Comparison of ENCODE assay signal across 10 cellular contexts in the genomic region with DNA sequence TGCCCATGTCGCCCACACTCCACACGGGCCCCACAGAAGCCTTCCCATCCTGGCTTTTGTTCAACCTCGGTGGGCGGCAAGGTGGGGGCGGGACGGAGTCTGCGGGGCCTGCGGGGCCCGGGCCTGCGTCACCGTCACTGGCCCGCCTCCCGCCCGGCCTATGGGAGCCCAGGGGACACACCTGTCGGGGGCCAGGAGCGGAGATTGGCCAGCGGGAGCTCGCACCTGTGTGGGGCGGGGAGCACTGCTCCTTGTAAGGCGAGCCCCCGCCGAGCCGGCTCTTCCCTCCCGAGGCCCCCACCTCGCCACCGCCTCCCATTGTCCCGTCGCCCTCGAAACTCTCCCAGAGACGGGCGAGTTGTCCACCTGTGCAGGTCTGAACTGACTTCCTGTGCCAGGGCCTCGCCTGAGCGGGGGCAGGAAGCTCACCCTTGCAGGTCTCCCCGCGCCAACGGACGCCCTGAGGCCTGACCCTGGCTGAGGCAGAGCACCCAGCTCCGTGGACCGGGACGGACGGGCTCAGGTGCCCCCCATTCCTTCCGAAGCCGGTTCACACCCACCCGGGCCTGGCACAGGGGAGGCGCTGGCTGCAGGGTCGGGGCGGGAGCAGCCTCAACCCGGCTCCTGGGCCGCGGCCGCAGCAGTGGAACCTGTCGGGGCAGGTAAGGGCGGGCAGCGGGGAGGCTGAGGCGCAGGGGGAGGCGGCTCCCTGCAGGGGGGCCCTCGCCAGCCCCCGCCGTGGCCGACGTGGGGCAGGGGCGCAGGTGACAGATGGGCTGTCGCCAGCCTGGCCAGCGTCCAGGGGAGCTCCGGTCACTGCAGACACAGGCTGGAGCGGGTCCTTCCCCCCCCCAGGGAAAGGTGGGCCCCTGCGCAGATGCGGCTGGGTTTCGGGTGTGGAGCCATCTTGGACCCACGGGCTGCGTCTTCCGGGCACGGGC. TPM values are rescaled to one million over a fixed set of nuclear protein-coding genes. Genes with fewer than 3 reads are reported as not detected.
DNase-seq lines count a peak whose midpoint lies in the region; ATAC-seq, FAIRE-seq and TF ChIP-seq lines count a peak whose summit lies in the region.
"Had no signal": no experiment of that assay in that cellular context is flagged by ENCODE, and none has a peak within 500 bp of the region (broad histone marks: within the 10 kb centered on the region; RNA-seq: fewer than 3 reads in every experiment).

No MANE protein-coding gene starts in this region.

- H3K9me3 ChIP-seq in endodermal cell (ENCODE audit: control insufficient read depth, low read length) = no peaks in the 10 kb centered on the region
- no peaks in the 10 kb centered on the region for H3K9me3 ChIP-seq in neural progenitor cell (ENCODE audit: low read depth)
- H3K9me3 ChIP-seq in HAP-1 = no peaks in the 10 kb centered on the region

- no peak for FAIRE-seq in GM19239 (lab: Jason Lieb, UNC)
- no peak for FAIRE-seq in H54 (lab: Jason Lieb, UNC)

- H3K27me3 ChIP-seq in endodermal cell (ENCODE audit: control insufficient read depth, insufficient read depth, low read length, poor library complexity, severe bottlenecking) (no peaks in the 10 kb centered on the region), neural progenitor cell (peaks cover 38% of the 10 kb centered on the region), HAP-1 (ENCODE audit: low read depth) (no peaks in the 10 kb centered on the region)

- H3K79me2 ChIP-seq in neural progenitor cell (ENCODE audit: low read depth) = no peaks in the 10 kb centered on the region

- no peak for ATAC-seq in HG03520 (IDR thresholded peaks at IDR 0.05; ENCODE audit: unreplicated experiment)

- H3K4me1 Mint-ChIP-seq in endodermal cell (peaks cover 7% of the 10 kb centered on the region), neural progenitor cell (peaks cover 8% of the 10 kb centered on the region)

- in situ Hi-C loops in HAP-1 (cut with MboI; ENCODE audit: low sequenced_read_pairs) = no loop called here

- H3K4me3 Mint-ChIP-seq in endodermal cell (peak overlapping the region; percentile 60), neural progenitor cell (no peak overlapping the region)

- peaks cover 7% of the 10 kb centered on the region for H3K27me3 Mint-ChIP-seq in endodermal cell (ENCODE audit: insufficient read depth)
- H3K27me3 Mint-ChIP-seq in neural progenitor cell (ENCODE audit: insufficient read depth, low read depth) = peaks cover 9% of the 10 kb centered on the region

- H3K9me3 Mint-ChIP-seq in endodermal cell = no peaks in the 10 kb centered on the region
- H3K9me3 Mint-ChIP-seq in neural progenitor cell = no peaks in the 10 kb centered on the region

- H3F3A ChIP-seq in neural progenitor cell (ENCODE audit: low read depth) = peaks cover 28% of the 10 kb centered on the region

- no peak overlapping the region for H3K4me3 ChIP-seq in endodermal cell (ENCODE audit: low read length)
- no peak overlapping the region for H3K4me3 ChIP-seq in neural progenitor cell
- H3K4me3 ChIP-seq in HAP-1 = no peak overlapping the region

- H3K4me1 ChIP-seq in endodermal cell (ENCODE audit: control insufficient read depth, insufficient read depth, low read length) = peaks cover 3% of the 10 kb centered on the region
- peaks cover 36% of the 10 kb centered on the region for H3K4me1 ChIP-seq in neural progenitor cell
- no peaks in the 10 kb centered on the region for H3K4me1 ChIP-seq in HAP-1

- H3K36me3 Mint-ChIP-seq in endodermal cell (ENCODE audit: low read depth) (no peaks in the 10 kb centered on the region), neural progenitor cell (no peaks in the 10 kb centered on the region)

- peak overlapping the region; percentile 27 for H3K4me2 ChIP-seq in neural progenitor cell

- no peak for TF ChIP-seq CTCF in endodermal cell (conservative IDR thresholded peaks at IDR 0.05)
- no peak for TF ChIP-seq CTCF in neural progenitor cell (IDR thresholded peaks at IDR 0.05)

- no peak overlapping the region for H3K27ac ChIP-seq in endodermal cell (ENCODE audit: low read depth, low read length)
- no peak overlapping the region for H3K27ac ChIP-seq in neural progenitor cell

- H3K9ac ChIP-seq in endodermal cell (ENCODE audit: extremely low read depth, low read length, poor library complexity, severe bottlenecking) (no peak overlapping the region), neural progenitor cell (no peak overlapping the region)

- H3K27ac Mint-ChIP-seq in endodermal cell (peak overlapping the region; percentile 72), neural progenitor cell (no peak overlapping the region)

- no peaks in the 10 kb centered on the region for H4K20me1 ChIP-seq in neural progenitor cell (ENCODE audit: low read depth)

- TF ChIP-seq POLR2A in H54 (IDR thresholded peaks at IDR 0.05; ENCODE audit: low read depth, low read length) = no peak

- H3K36me3 ChIP-seq in endodermal cell (ENCODE audit: control insufficient read depth, insufficient read depth, low read length) (no peaks in the 10 kb centered on the region), neural progenitor cell (no peaks in the 10 kb centered on the region), HAP-1 (replicated peaks) (no peaks in the 10 kb centered on the region)

- WGBS in endodermal cell (ENCODE audit: insufficient coverage in 1 of 2, insufficient read length in 1 of 2), 2 experiments = 88 to 90% methylated on average over 44 to 73 of the region's 73 CpGs

- peak; percentile 96 for DNase-seq in DMS79 treated with DMSO at 0.1 percent for 48 hours (lab: John Stamatoyannopoulos, UW)
- peak; percentile 75 for DNase-seq in NCI-H2171 treated with DMSO at 0.1 percent for 48 hours (lab: John Stamatoyannopoulos, UW)
- DNase-seq in endodermal cell = peak; percentile 90
- no peak for DNase-seq in neural progenitor cell (ENCODE audit: low spot score)
- DNase-seq in GM19239 (ENCODE audit: insufficient read length, low spot score) = no peak
- DNase-seq in H54 (ENCODE audit: insufficient read length, low spot score) = no peak
- DNase-seq in HAP-1 (ENCODE audit: low spot score in 2 of 2) = no peak
- DNase-seq: amniotic stem cell had no signal

- H2AFZ ChIP-seq in neural progenitor cell (replicated peaks) = no peak overlapping the region

RNA-seq across cellular contexts. Expression of a gene that starts 10.8 kb away (rescaled TPM):
- total RNA-seq in endodermal cell = 1 to 10 TPM in 1 of 2 donors, under 1 TPM in 1; 0.93 to 1.2 TPM
- polyA plus RNA-seq in endodermal cell (2013, experiment 1 of 2) = 1.1 TPM
- 0.21 TPM for polyA plus RNA-seq in endodermal cell (2013, experiment 2 of 2)
- total RNA-seq in neural progenitor cell (ENCODE audit: low replicate concordance) = 0.22 TPM in 1 of 2 replicates, not detected in the other
- polyA plus RNA-seq: BJ had no signal

RNA-seq across cellular contexts. Expression of a gene that starts 43.5 kb away (rescaled TPM):
- total RNA-seq in endodermal cell (1 to 10 TPM in 1 of 2 donors, under 1 TPM in 1; 0.95 to 1.7 TPM), neural progenitor cell (ENCODE audit: low replicate concordance) (not detected in 2 replicates)
- polyA plus RNA-seq in endodermal cell (2013, experiment 1 of 2) = not detected
- polyA plus RNA-seq in endodermal cell (2013, experiment 2 of 2) = 0.25 TPM

RNA-seq across cellular contexts. Expression of a gene that starts 47.0 kb away (rescaled TPM):
- total RNA-seq in endodermal cell = 10 to 100 TPM; 23.1 to 29.5 TPM
- 22.6 TPM for polyA plus RNA-seq in endodermal cell (2013, experiment 1 of 2)
- 22.5 TPM for polyA plus RNA-seq in endodermal cell (2013, experiment 2 of 2)
- 8.0 and 24.0 TPM in 2 replicates for total RNA-seq in neural progenitor cell (ENCODE audit: low replicate concordance)

RNA-seq across cellular contexts. Expression of a gene that starts 51.1 kb away (rescaled TPM):
- total RNA-seq in endodermal cell = under 1 TPM in 1 of 2 donors, not detected in 1; 0.20 TPM
- not detected for polyA plus RNA-seq in endodermal cell (2013, experiment 1 of 2)
- polyA plus RNA-seq in endodermal cell (2013, experiment 2 of 2) = not detected
- 0.09 TPM in 1 of 2 replicates, not detected in the other for total RNA-seq in neural progenitor cell (ENCODE audit: low replicate concordance)
- polyA plus RNA-seq: BJ had no signal

Comparison
In these comparisons a context has a peak if more than half of its experiments do, and no peak if none do; other contexts are left out.
1. DNase-seq: peak in DMS79 treated with DMSO at 0.1 percent for 48 hours (single experiment), NCI-H2171 treated with DMSO at 0.1 percent for 48 hours (single experiment) and endodermal cell (single experiment); none in neural progenitor cell (single experiment), GM19239 (single experiment), H54 (single experiment) and HAP-1 (0 of 2).